ENCODE assay signal across 19 cellular contexts in the genomic region with DNA sequence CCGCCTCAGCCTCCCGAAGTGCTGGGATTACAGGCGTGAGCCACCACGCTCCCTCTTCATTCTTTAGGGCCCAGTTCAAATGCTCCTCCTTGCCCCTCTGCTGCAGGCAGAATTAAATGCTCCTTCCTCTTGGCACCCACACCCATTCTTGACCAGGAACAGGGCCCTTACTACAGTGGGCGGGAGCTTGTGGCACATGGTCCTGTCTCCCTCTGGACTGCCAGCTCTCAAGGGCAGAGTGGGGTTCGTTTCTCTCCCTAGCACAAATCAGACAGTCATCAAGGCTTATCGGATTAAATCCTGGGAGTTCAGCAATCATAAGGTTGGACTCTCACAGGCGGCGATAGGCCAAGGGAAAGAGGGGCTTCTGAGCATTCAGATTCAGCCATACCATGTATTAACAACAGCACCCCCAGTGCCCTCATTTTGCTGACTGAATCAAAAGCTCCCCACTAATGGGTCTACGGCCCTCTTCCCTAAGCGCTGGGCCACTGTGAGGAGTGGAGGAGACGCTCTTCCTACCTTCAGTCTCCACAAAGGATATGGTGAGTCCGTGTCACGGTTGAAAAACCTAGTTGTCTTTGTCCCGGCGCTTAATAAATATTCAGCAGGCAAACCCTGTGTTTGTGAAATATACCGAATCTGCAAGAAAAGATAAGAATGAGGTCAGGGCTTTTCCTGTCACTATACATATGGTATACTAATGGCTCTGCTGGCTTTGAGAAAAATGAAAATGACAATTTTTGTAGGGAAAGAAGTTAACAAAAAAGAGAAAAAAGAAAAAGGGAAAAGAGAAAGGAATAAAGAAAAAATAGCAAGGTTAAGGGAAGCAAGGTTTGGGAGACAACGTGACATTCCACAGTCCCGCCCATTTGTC.
DNase-seq lines count a peak whose midpoint lies in the region; ATAC-seq and TF ChIP-seq lines count a peak whose summit lies in the region.
"Had no signal": no experiment of that assay in that cellular context is flagged by ENCODE, and none has a peak within 500 bp of the region (broad histone marks: within the 10 kb centered on the region; RNA-seq: fewer than 3 reads in every experiment).

No MANE protein-coding gene starts in this region.

- intact Hi-C loops in CD14-positive monocyte (cut with micrococcal nuclease): no loop called here
- intact Hi-C loops in CD8-positive, alpha-beta T cell (cut with DNase I, micrococcal nuclease): no loop called here
- intact Hi-C loops in A673 (cut with micrococcal nuclease; ENCODE audit: unreplicated experiment): no loop called here

- DNase-seq in CD14-positive monocyte (ENCODE audit: low spot score): no peak
- no peak for DNase-seq in CD8-positive, alpha-beta T cell
- no peak for DNase-seq in WTC11 (ENCODE audit: low spot score)
- DNase-seq in left lobe of liver (ENCODE audit: low spot score): peak; percentile 23
- no peak for DNase-seq in DMS79 treated with DMSO at 0.1 percent for 48 hours (lab: John Stamatoyannopoulos, UW)
- DNase-seq in A673 (ENCODE audit: low spot score): no peak
- DNase-seq: activated B cell treated with CpG ODN at 0.5 μM for 24 hours, activated gamma-delta T cell treated with Interleukin-2 at 50 U/mL for 16 hours, BE2C, DMS 273 treated with DMSO at 0.1 percent for 48 hours, H9, mammary epithelial cell, NCI-H1417 treated with DMSO at 0.1 percent for 48 hours, NCI-H524 treated with DMSO at 0.1 percent for 48 hours, ovary, sigmoid colon had no signal

- H3K27ac ChIP-seq in CD8-positive, alpha-beta T cell (ENCODE audit: low read depth, low read length): no peak overlapping the region
- H3K27ac ChIP-seq in A673 (ENCODE audit: low read depth, low read length, poor library complexity, severe bottlenecking): no peak overlapping the region
- H3K27ac ChIP-seq: hepatocyte, ovary, sigmoid colon had no signal

- no peak overlapping the region for H3K4me3 ChIP-seq in CD8-positive, alpha-beta T cell (ENCODE audit: low read depth, low read length)
- no peak overlapping the region for H3K4me3 ChIP-seq in A673 (ENCODE audit: low read depth, low read length, poor library complexity, severe bottlenecking)
- H3K4me3 ChIP-seq: hepatocyte, ovary, sigmoid colon had no signal

- H3K4me1 Mint-ChIP-seq in CD14-positive monocyte (peaks cover 42% of the 10 kb centered on the region), WTC11 (peaks cover 10% of the 10 kb centered on the region)
- H3K4me1 Mint-ChIP-seq in CD8-positive, alpha-beta T cell (ENCODE audit: low read depth): peaks cover 79% of the 10 kb centered on the region

- H3K27me3 ChIP-seq in CD8-positive, alpha-beta T cell (ENCODE audit: insufficient read depth, low read length): no peaks in the 10 kb centered on the region
- no peaks in the 10 kb centered on the region for H3K27me3 ChIP-seq in A673 (replicated peaks; ENCODE audit: insufficient read depth, low read depth, low read length, poor library complexity)
- H3K27me3 ChIP-seq: BE2C, hepatocyte, ovary, sigmoid colon had no signal

- TF ChIP-seq CTCF in CD14-positive monocyte (IDR thresholded peaks at IDR 0.05): no peak
- TF ChIP-seq CTCF in CD8-positive, alpha-beta T cell (IDR thresholded peaks at IDR 0.05): no peak
- TF ChIP-seq CTCF in WTC11 (IDR thresholded peaks at IDR 0.05): no peak
- TF ChIP-seq CTCF in A673 (conservative IDR thresholded peaks at IDR 0.05; ENCODE audit: low read depth, low read length): no peak

- H3K9me3 ChIP-seq in CD8-positive, alpha-beta T cell (ENCODE audit: low read length): no peaks in the 10 kb centered on the region
- H3K9me3 ChIP-seq in A673 (ENCODE audit: low read depth, low read length, poor library complexity, severe bottlenecking): no peaks in the 10 kb centered on the region
- H3K9me3 ChIP-seq: BE2C, ovary, sigmoid colon had no signal

- no peak overlapping the region for H3K4me3 Mint-ChIP-seq in CD14-positive monocyte
- peak overlapping the region; percentile 32 for H3K4me3 Mint-ChIP-seq in CD8-positive, alpha-beta T cell
- H3K4me3 Mint-ChIP-seq in WTC11: no peak overlapping the region
- H3K4me3 Mint-ChIP-seq: activated B cell treated with CpG ODN at 0.5 μM for 24 hours, H9 had no signal

- BruUV-seq in A673 (replicated peaks; lab: Mats Ljungman, UMichigan): no TSS peak

- H3K4me1 ChIP-seq in CD8-positive, alpha-beta T cell (ENCODE audit: insufficient read depth, low read length): peaks cover 68% of the 10 kb centered on the region
- H3K4me1 ChIP-seq in A673 (ENCODE audit: insufficient read depth, low read length, poor library complexity, severe bottlenecking): no peaks in the 10 kb centered on the region
- H3K4me1 ChIP-seq: BE2C, sigmoid colon had no signal

- POLR2A ChIA-PET in CD8-positive, alpha-beta T cell (lab: Charles Lee): no interaction called here
- POLR2A ChIA-PET in WTC11 (lab: Charles Lee) (no interaction called here), A673 (lab: Charles Lee; ENCODE audit: low non-redundant PET) (no interaction called here)

- ATAC-seq in CD8-positive, alpha-beta T cell: no peak
- ATAC-seq in WTC11 (no peak), left lobe of liver (no peak), GM19023 (IDR thresholded peaks at IDR 0.05; ENCODE audit: unreplicated experiment) (no peak), GM19351 (IDR thresholded peaks at IDR 0.05; ENCODE audit: unreplicated experiment) (no peak)

- no peaks in the 10 kb centered on the region for H3K36me3 ChIP-seq in CD8-positive, alpha-beta T cell (ENCODE audit: insufficient read depth, low read length)
- no peaks in the 10 kb centered on the region for H3K36me3 ChIP-seq in A673 (ENCODE audit: insufficient read depth, low read length, poor library complexity, severe bottlenecking)
- H3K36me3 ChIP-seq: BE2C, ovary had no signal

- H3K27ac Mint-ChIP-seq in CD14-positive monocyte: peak overlapping the region in 4 of 7 donors; percentile 8 to 85 (median 14)
- H3K27ac Mint-ChIP-seq in CD8-positive, alpha-beta T cell: peak overlapping the region; percentile 81
- H3K27ac Mint-ChIP-seq in WTC11: peak overlapping the region; percentile 71; the same call in 1 of the 2 replicates
- H3K27ac Mint-ChIP-seq: activated B cell treated with CpG ODN at 0.5 μM for 24 hours had no signal

- H3K9me3 Mint-ChIP-seq in CD14-positive monocyte: no peaks in the 10 kb centered on the region
- no peaks in the 10 kb centered on the region for H3K9me3 Mint-ChIP-seq in CD8-positive, alpha-beta T cell
- H3K9me3 Mint-ChIP-seq in WTC11: no peaks in the 10 kb centered on the region
- H3K9me3 Mint-ChIP-seq: activated B cell treated with CpG ODN at 0.5 μM for 24 hours, H9 had no signal

- H3K27me3 Mint-ChIP-seq in CD14-positive monocyte (ENCODE audit: low read depth in 3 of 3): no peaks in the 10 kb centered on the region
- no peaks in the 10 kb centered on the region for H3K27me3 Mint-ChIP-seq in CD8-positive, alpha-beta T cell (ENCODE audit: low read depth)
- H3K27me3 Mint-ChIP-seq in WTC11 (ENCODE audit: low read depth): no peaks in the 10 kb centered on the region
- H3K27me3 Mint-ChIP-seq: activated B cell treated with CpG ODN at 0.5 μM for 24 hours had no signal

- CTCF ChIA-PET in CD8-positive, alpha-beta T cell (lab: Charles Lee): interaction anchor here (2.1 to 8.4 kb wide), 2 partner anchors 10 to 16 kb away, joined by 6 to 53 read pairs; no protein-coding TSS in a partner anchor
- CTCF ChIA-PET in WTC11 (lab: Charles Lee) (interaction anchor here (0.6 to 4.2 kb wide), 4 partner anchors 10 to 342 kb away, joined by 3 to 16 read pairs (median 5); no protein-coding TSS in a partner anchor), A673 (lab: Charles Lee) (no interaction called here)

- H3K36me3 Mint-ChIP-seq in CD14-positive monocyte (peaks cover 79 to 80% of the 10 kb centered on the region in 2 donors), WTC11 (peaks cover 14% of the 10 kb centered on the region)
- peaks cover 42% of the 10 kb centered on the region for H3K36me3 Mint-ChIP-seq in CD8-positive, alpha-beta T cell

TF ChIP-seq in WTC11, 78 proteins besides CTCF, POLR2A, EP300 and RAD21 (continues in another document):
- TF ChIP-seq SOX15 (CRISPR knock-in tag; IDR thresholded peaks at IDR 0.05): no peak
- TF ChIP-seq, protein P1, sequence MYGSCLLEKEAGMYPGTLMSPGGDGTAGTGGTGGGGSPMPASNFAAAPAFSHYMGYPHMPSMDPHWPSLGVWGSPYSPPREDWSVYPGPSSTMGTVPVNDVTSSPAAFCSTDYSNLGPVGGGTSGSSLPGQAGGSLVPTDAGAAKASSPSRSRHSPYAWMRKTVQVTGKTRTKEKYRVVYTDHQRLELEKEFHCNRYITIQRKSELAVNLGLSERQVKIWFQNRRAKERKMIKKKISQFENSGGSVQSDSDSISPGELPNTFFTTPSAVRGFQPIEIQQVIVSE (CRISPR knock-in tag; IDR thresholded peaks at IDR 0.05; ENCODE audit: borderline replicate concordance): no peak
- TF ChIP-seq ZNF219 (CRISPR knock-in tag; IDR thresholded peaks at IDR 0.05; ENCODE audit: borderline replicate concordance): no peak
- TF ChIP-seq, protein P2, sequence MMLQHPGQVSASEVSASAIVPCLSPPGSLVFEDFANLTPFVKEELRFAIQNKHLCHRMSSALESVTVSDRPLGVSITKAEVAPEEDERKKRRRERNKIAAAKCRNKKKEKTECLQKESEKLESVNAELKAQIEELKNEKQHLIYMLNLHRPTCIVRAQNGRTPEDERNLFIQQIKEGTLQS (CRISPR knock-in tag; conservative IDR thresholded peaks at IDR 0.05): no peak
- TF ChIP-seq, protein P3, sequence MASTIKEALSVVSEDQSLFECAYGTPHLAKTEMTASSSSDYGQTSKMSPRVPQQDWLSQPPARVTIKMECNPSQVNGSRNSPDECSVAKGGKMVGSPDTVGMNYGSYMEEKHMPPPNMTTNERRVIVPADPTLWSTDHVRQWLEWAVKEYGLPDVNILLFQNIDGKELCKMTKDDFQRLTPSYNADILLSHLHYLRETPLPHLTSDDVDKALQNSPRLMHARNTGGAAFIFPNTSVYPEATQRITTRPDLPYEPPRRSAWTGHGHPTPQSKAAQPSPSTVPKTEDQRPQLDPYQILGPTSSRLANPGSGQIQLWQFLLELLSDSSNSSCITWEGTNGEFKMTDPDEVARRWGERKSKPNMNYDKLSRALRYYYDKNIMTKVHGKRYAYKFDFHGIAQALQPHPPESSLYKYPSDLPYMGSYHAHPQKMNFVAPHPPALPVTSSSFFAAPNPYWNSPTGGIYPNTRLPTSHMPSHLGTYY (CRISPR knock-in tag; IDR thresholded peaks at IDR 0.05): no peak
- TF ChIP-seq, protein P4, sequence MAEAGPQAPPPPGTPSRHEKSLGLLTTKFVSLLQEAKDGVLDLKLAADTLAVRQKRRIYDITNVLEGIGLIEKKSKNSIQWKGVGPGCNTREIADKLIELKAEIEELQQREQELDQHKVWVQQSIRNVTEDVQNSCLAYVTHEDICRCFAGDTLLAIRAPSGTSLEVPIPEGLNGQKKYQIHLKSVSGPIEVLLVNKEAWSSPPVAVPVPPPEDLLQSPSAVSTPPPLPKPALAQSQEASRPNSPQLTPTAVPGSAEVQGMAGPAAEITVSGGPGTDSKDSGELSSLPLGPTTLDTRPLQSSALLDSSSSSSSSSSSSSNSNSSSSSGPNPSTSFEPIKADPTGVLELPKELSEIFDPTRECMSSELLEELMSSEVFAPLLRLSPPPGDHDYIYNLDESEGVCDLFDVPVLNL (CRISPR knock-in tag; IDR thresholded peaks at IDR 0.05; ENCODE audit: borderline replicate concordance, low read depth): no peak
- no peak for TF ChIP-seq NR2C2 (CRISPR knock-in tag; IDR thresholded peaks at IDR 0.05)
- TF ChIP-seq KAT7 (CRISPR knock-in tag; IDR thresholded peaks at IDR 0.05; ENCODE audit: borderline replicate concordance): no peak
- no peak for TF ChIP-seq PRRX2 (CRISPR knock-in tag; IDR thresholded peaks at IDR 0.05)

Comparison
In these comparisons a context has a peak if more than half of its experiments do, and no peak if none do; other contexts are left out.
1. H3K27ac Mint-ChIP-seq: peak in every context shown above with its lines; median percentile 81 in CD8-positive, alpha-beta T cell; 71 in WTC11; 14 in CD14-positive monocyte.